ENCODE assay signal across 1 cellular context in the genomic region with DNA sequence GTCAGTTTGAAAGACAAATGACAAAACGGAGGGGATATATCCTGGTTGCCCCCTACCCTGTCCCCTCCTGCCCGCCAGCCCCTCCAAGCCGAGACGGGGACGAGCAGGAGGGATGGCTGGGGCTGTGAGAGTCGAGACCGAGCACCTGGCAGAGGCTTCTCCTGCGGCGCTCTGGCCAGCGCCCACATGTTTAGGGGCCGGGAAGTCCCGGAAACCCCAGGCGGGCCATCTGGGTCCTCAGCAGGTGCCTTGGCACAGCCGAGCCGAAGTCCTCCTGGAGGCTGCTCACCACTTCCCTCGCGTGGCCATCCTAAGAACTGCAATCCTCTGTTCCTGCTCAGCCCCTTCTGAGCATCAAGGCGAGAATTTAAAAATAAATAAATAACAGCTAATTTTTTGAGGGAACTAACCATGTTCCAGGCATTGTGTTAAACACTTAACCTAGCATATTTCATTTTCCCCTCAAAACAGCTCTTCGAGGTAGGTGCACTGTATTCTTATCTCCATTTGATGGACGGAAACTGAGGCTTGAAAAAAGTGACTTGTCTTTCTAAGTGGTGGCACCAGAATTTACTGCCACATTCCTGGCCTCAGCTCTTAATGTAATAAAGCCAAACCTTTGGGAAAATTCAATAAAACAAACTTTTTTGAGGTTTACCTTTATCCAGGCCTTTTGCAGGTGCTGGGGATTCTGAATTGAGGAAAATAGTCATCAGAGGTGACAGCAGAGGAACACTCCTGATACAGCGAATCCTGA.
TF ChIP-seq lines count a peak whose summit lies in the region.

No MANE protein-coding gene starts in this region.

TF ChIP-seq in H1, 55 proteins besides CTCF, POLR2A, EP300 and RAD21:
- no peak for TF ChIP-seq BACH1 (IDR thresholded peaks at IDR 0.05; ENCODE audit: low read length)
- no peak for TF ChIP-seq CBX5 (IDR thresholded peaks at IDR 0.05; ENCODE audit: low read depth, low read length)
- no peak for TF ChIP-seq HDAC2 (IDR thresholded peaks at IDR 0.05; ENCODE audit: borderline replicate concordance in 1 of 2, low read depth in 2 of 2, low read length in 2 of 2)
- TF ChIP-seq MAFK (IDR thresholded peaks at IDR 0.05; ENCODE audit: low read depth, low read length), result no peak
- TF ChIP-seq CBX8 (IDR thresholded peaks at IDR 0.05; ENCODE audit: borderline replicate concordance, low read depth, low read length), result no peak
- no peak for TF ChIP-seq CEBPB (IDR thresholded peaks at IDR 0.05; ENCODE audit: low read depth, low read length)
- TF ChIP-seq TAF1 (IDR thresholded peaks at IDR 0.05; ENCODE audit: low read depth, low read length), result no peak
- no peak for TF ChIP-seq TEAD4 (IDR thresholded peaks at IDR 0.05; ENCODE audit: low read depth, low read length)
- TF ChIP-seq RFX5 (IDR thresholded peaks at IDR 0.05; ENCODE audit: borderline replicate concordance, low read depth, low read length), result no peak
- TF ChIP-seq, protein P1, sequence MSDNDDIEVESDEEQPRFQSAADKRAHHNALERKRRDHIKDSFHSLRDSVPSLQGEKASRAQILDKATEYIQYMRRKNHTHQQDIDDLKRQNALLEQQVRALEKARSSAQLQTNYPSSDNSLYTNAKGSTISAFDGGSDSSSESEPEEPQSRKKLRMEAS (IDR thresholded peaks at IDR 0.05), result peak; percentile 38; the same call in 1 of the 2 replicates
- no peak for TF ChIP-seq POLR2AphosphoS5 (IDR thresholded peaks at IDR 0.05; ENCODE audit: low read depth, low read length)
- 0 out of 2 replicates have a peak, but pooled peaks have one; percentile 17 for TF ChIP-seq TCF12 (IDR thresholded peaks at IDR 0.05; ENCODE audit: low read depth, low read length)
- TF ChIP-seq GTF2F1 (IDR thresholded peaks at IDR 0.05; ENCODE audit: borderline replicate concordance, low read depth, low read length), result no peak
- peak; percentile 52 for TF ChIP-seq KDM4A (IDR thresholded peaks at IDR 0.05; ENCODE audit: low read depth, low read length, severe bottlenecking)
TF ChIP-seq in H1: peak in this region for 3.
